10 cellular contexts compared by ENCODE assay signal in the genomic region with DNA sequence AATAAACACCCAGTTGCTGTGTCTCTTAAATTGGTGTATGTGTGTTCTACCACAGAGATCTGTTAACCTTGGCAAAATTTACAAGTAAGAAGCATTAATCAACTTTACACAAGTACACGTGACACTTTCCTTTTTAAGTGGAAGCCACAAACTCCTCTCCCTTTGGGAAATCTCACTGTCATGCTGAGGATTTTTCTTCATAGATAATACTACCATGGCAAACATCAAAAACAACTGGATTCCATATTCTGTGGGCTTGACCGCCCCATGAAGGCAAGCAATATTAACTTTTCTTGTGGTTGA.
DNase-seq lines count a peak whose midpoint lies in the region; ATAC-seq and TF ChIP-seq lines count a peak whose summit lies in the region.
"Had no signal": no experiment of that assay in that cellular context is flagged by ENCODE, and none has a peak within 500 bp of the region (broad histone marks: within the 10 kb centered on the region; RNA-seq: fewer than 3 reads in every experiment).

No MANE protein-coding gene starts in this region.

- no CpG with 5 or more reads among the region's 2 CpGs for WGBS in neuronal stem cell (ENCODE audit: extremely low coverage in 2 of 2, insufficient read length in 2 of 2, insufficient replicate concordance in 1 of 2), 2 donors
- 72 to 85% methylated on average over 2 of the region's 2 CpGs for WGBS in testis, 2 donors

- H2BK120ac ChIP-seq in neuronal stem cell (ENCODE audit: low read depth, low read length), result no peak overlapping the region

- no peak overlapping the region for H4K91ac ChIP-seq in neuronal stem cell (ENCODE audit: low read depth, low read length, poor library complexity)

- H2BK5ac ChIP-seq in neuronal stem cell (ENCODE audit: low read length), result no peak overlapping the region

- no peak for ATAC-seq in Right ventricle myocardium inferior
- ATAC-seq: effector memory CD8-positive, alpha-beta T cell had no signal

- H3K27me3 ChIP-seq in right atrium auricular region (no peaks in the 10 kb centered on the region), endocrine pancreas (ENCODE audit: control insufficient read depth, insufficient read depth, low read length) (no peaks in the 10 kb centered on the region), neuronal stem cell (ENCODE audit: control insufficient read depth in 3 of 3, insufficient read depth in 3 of 3, low read depth in 1 of 3, low read length in 3 of 3) (no peaks in the 10 kb centered on the region), testis (no peaks in the 10 kb centered on the region)

- H4K8ac ChIP-seq in neuronal stem cell (ENCODE audit: low read depth, low read length), result no peak overlapping the region

- no peak overlapping the region for H3K23ac ChIP-seq in neuronal stem cell (ENCODE audit: low read depth, low read length, poor library complexity)

- H3K18ac ChIP-seq in neuronal stem cell (ENCODE audit: low read length), result no peak overlapping the region

- DNase-seq in right atrium auricular region (ENCODE audit: low spot score) (no peak), Right ventricle myocardium inferior (ENCODE audit: missing footprints) (no peak), neuronal stem cell (ENCODE audit: low spot score) (no peak), NOMO-1 (lab: John Stamatoyannopoulos, UW; ENCODE audit: unreplicated experiment in 2 of 2) (no peak), NK-92 (lab: John Stamatoyannopoulos, UW; ENCODE audit: unreplicated experiment) (no peak), testis (no peak)
- no peak for DNase-seq in stimulated activated CD4-positive, alpha-beta T cell treated with anti-CD3 and anti-CD28 coated beads, Interleukin-15, amount 100 ng/mL, for 24 hours
- DNase-seq: effector memory CD8-positive, alpha-beta T cell had no signal

- H3K4me2 ChIP-seq in neuronal stem cell (ENCODE audit: insufficient read depth, low read length, poor library complexity, severe bottlenecking), result no peak overlapping the region

- H2AFZ ChIP-seq in neuronal stem cell (ENCODE audit: low read length), result peak overlapping the region; percentile 31

- TF ChIP-seq CTCF in right atrium auricular region (IDR thresholded peaks at IDR 0.05), result no peak
- TF ChIP-seq CTCF in testis (IDR thresholded peaks at IDR 0.05), result no peak

- intact Hi-C loops in Right ventricle myocardium inferior (cut with DNase I) (no loop called here), testis (cut with DNase I; ENCODE audit: low total_unique reads) (no loop called here)

- no peak overlapping the region for H3K4me3 ChIP-seq in right atrium auricular region
- H3K4me3 ChIP-seq in endocrine pancreas (ENCODE audit: control insufficient read depth, insufficient read depth, low read length), result peak overlapping the region; percentile 49
- H3K4me3 ChIP-seq in neuronal stem cell (ENCODE audit: low read length in 2 of 2), result no peak overlapping the region
- no peak overlapping the region for H3K4me3 ChIP-seq in testis

- TF ChIP-seq POLR2A in testis (IDR thresholded peaks at IDR 0.05), result no peak

- H3K79me1 ChIP-seq in neuronal stem cell (ENCODE audit: low read depth, low read length), result no peaks in the 10 kb centered on the region

- H3K9me3 ChIP-seq in right atrium auricular region, result no peaks in the 10 kb centered on the region
- H3K9me3 ChIP-seq in endocrine pancreas (ENCODE audit: control insufficient read depth, low read length), result no peaks in the 10 kb centered on the region
- no peaks in the 10 kb centered on the region for H3K9me3 ChIP-seq in neuronal stem cell (replicated peaks in 1 of 2; ENCODE audit: control insufficient read depth in 2 of 2, insufficient read depth in 1 of 2, low read depth in 1 of 2, low read length in 2 of 2)
- H3K9me3 ChIP-seq in testis, result no peaks in the 10 kb centered on the region

- H2BK12ac ChIP-seq in neuronal stem cell (ENCODE audit: low read length), result no peak overlapping the region

- no peaks in the 10 kb centered on the region for H3K36me3 ChIP-seq in right atrium auricular region
- H3K36me3 ChIP-seq in endocrine pancreas (ENCODE audit: control insufficient read depth, insufficient read depth, low read length), result no peaks in the 10 kb centered on the region
- no peaks in the 10 kb centered on the region for H3K36me3 ChIP-seq in neuronal stem cell (replicated peaks in 1 of 2; ENCODE audit: control insufficient read depth in 2 of 2, insufficient read depth in 2 of 2, low read length in 2 of 2)
- H3K36me3 ChIP-seq in testis (ENCODE audit: low read depth, missing control alignments), result no peaks in the 10 kb centered on the region

- H3K9ac ChIP-seq in endocrine pancreas (ENCODE audit: control insufficient read depth, insufficient read depth, low read length) (no peak overlapping the region), neuronal stem cell (ENCODE audit: low read depth, low read length, poor library complexity) (no peak overlapping the region)

- H3K14ac ChIP-seq in neuronal stem cell (ENCODE audit: low read length), result no peak overlapping the region

- no peak overlapping the region for H3K4ac ChIP-seq in neuronal stem cell (ENCODE audit: low read length)

- H3K4me1 ChIP-seq in right atrium auricular region, result peaks cover 0 to 48% of the 10 kb centered on the region in 2 donors
- H3K4me1 ChIP-seq in endocrine pancreas (ENCODE audit: control insufficient read depth, insufficient read depth, low read length), result peaks cover 8% of the 10 kb centered on the region
- H3K4me1 ChIP-seq in neuronal stem cell (ENCODE audit: control insufficient read depth in 2 of 2, insufficient read depth in 1 of 2, low read depth in 1 of 2, low read length in 2 of 2), result peaks cover 9 to 13% of the 10 kb centered on the region in 2 donors
- no peaks in the 10 kb centered on the region for H3K4me1 ChIP-seq in testis

- peak overlapping the region; percentile 2 to 20 for H3K27ac ChIP-seq in right atrium auricular region
- no peak overlapping the region for H3K27ac ChIP-seq in neuronal stem cell (replicated peaks; ENCODE audit: low read length)
- H3K27ac ChIP-seq in testis, result no peak overlapping the region
- H3K27ac ChIP-seq: HL-60 had no signal

- no peak overlapping the region for H2AK5ac ChIP-seq in neuronal stem cell (ENCODE audit: low read depth, low read length)

- no peak overlapping the region for H2BK15ac ChIP-seq in neuronal stem cell (ENCODE audit: low read length)

Comparison
In these comparisons a context has a peak if more than half of its experiments do, and no peak if none do; other contexts are left out.
1. H3K27ac ChIP-seq: peak in right atrium auricular region (2 of 2); none in neuronal stem cell (single experiment) and testis (0 of 2).